Comparison of ENCODE assay signal across 7 cellular contexts in genomic region chr6:113980937-113981554, GRCh38.
DNase-seq lines count a peak whose midpoint lies in the region; ATAC-seq lines count a peak whose summit lies in the region.

No MANE protein-coding gene starts in this region.

- ATAC-seq in GM19395 (IDR thresholded peaks at IDR 0.05; ENCODE audit: unreplicated experiment) (peak; percentile 74), HG03457 (IDR thresholded peaks at IDR 0.05; ENCODE audit: unreplicated experiment) (peak; percentile 75)

- peak; percentile 47 for DNase-seq in ELR (ENCODE audit: low read depth)
- peak; percentile 54 for DNase-seq in RKO (ENCODE audit: low spot score)
- DNase-seq in germinal center (ENCODE audit: low spot score) = peak; percentile 24
- no peak for DNase-seq in activated CD8-positive, alpha-beta memory T cell treated with anti-CD3 and anti-CD28 coated beads for 24 hours
- no peak for DNase-seq in stimulated activated naive CD4-positive, alpha-beta T cell treated with Interleukin-2 at 50 U/mL for 16 hours (lab: John Stamatoyannopoulos, UW)

Comparison
In these comparisons a context has a peak if more than half of its experiments do, and no peak if none do; other contexts are left out.
1. DNase-seq: peak in ELR (single experiment), RKO (single experiment) and germinal center (single experiment); none in activated CD8-positive, alpha-beta memory T cell treated with anti-CD3 and anti-CD28 coated beads for 24 hours (single experiment) and stimulated activated naive CD4-positive, alpha-beta T cell treated with Interleukin-2 at 50 U/mL for 16 hours (single experiment).